In genomic region chr11:71086687-71087258, GRCh38 we compare ENCODE assay signal across 8 cellular contexts.
DNase-seq lines count a peak whose midpoint lies in the region; ATAC-seq and TF ChIP-seq lines count a peak whose summit lies in the region.

No MANE protein-coding gene starts in this region.

- no peaks in the 10 kb centered on the region for H3K4me1 ChIP-seq in osteoblast (ENCODE audit: insufficient read depth, low read length)

- no peaks in the 10 kb centered on the region for H3K27me3 ChIP-seq in osteoblast (ENCODE audit: insufficient read depth, low read length)

- peak; percentile 13 to 35 for ATAC-seq in activated naive CD4-positive, alpha-beta T cell treated with anti-CD3 and anti-CD28 coated beads, Interleukin-2, amount 50 U/mL, for 72 hours
- ATAC-seq in HG03565 (IDR thresholded peaks at IDR 0.05; ENCODE audit: unreplicated experiment) (no peak), GM18873 (IDR thresholded peaks at IDR 0.05; ENCODE audit: low FRiP score, unreplicated experiment) (no peak), HG02623 (IDR thresholded peaks at IDR 0.05; ENCODE audit: unreplicated experiment) (no peak)

- no peak overlapping the region for H3K27ac Mint-ChIP-seq in activated naive CD4-positive, alpha-beta T cell treated with anti-CD3 and anti-CD28 coated beads, Interleukin-2, amount 50 U/mL, for 72 hours

- no peaks in the 10 kb centered on the region for H3K36me3 ChIP-seq in osteoblast (ENCODE audit: insufficient read depth, low read length)

- no peaks in the 10 kb centered on the region for H3K9me3 ChIP-seq in osteoblast (ENCODE audit: low read depth, low read length)

- no peaks in the 10 kb centered on the region for H4K20me1 ChIP-seq in osteoblast (ENCODE audit: insufficient read depth, low read length)

- H3K36me3 Mint-ChIP-seq in activated naive CD4-positive, alpha-beta T cell treated with anti-CD3 and anti-CD28 coated beads, Interleukin-2, amount 50 U/mL, for 72 hours, result no peaks in the 10 kb centered on the region

- DNase-seq in activated naive CD4-positive, alpha-beta T cell treated with anti-CD3 and anti-CD28 coated beads, Interleukin-2, amount 50 U/mL, for 72 hours (ENCODE audit: low spot score in 2 of 2), result no peak
- DNase-seq in activated naive CD4-positive, alpha-beta T cell (lab: John Stamatoyannopoulos, UW), result no peak
- DNase-seq in NCI-H2171 (lab: John Stamatoyannopoulos, UW) (peak; percentile 57), cardiac fibroblast (ENCODE audit: low read depth in 2 of 2) (peak; percentile 21 to 39), osteoblast (ENCODE audit: insufficient read length, low spot score, missing footprints) (peak; percentile 84)

- H3K4me2 ChIP-seq in osteoblast (ENCODE audit: insufficient read depth, low read length), result no peak overlapping the region

- no peak overlapping the region for H2AFZ ChIP-seq in osteoblast (ENCODE audit: low read length)

- no peaks in the 10 kb centered on the region for H3K9me3 Mint-ChIP-seq in activated naive CD4-positive, alpha-beta T cell treated with anti-CD3 and anti-CD28 coated beads, Interleukin-2, amount 50 U/mL, for 72 hours

- H3K79me2 ChIP-seq in osteoblast (ENCODE audit: insufficient read depth, low read length), result no peaks in the 10 kb centered on the region

- TF ChIP-seq CTCF in cardiac fibroblast (IDR thresholded peaks at IDR 0.05; ENCODE audit: low read depth, low read length), result peak; percentile 47
- peak; percentile 61 for TF ChIP-seq CTCF in osteoblast (IDR thresholded peaks at IDR 0.05; ENCODE audit: extremely low read depth, low read depth, low read length)

- H3K4me3 ChIP-seq in cardiac fibroblast (replicated peaks in 1 of 2; ENCODE audit: low read depth in 2 of 2, low read length in 2 of 2) (no peak overlapping the region), osteoblast (ENCODE audit: insufficient read depth, low read length) (no peak overlapping the region)

- H3K27ac ChIP-seq in osteoblast (ENCODE audit: low read depth, low read length), result no peak overlapping the region

Comparison
In these comparisons a context has a peak if more than half of its experiments do, and no peak if none do; other contexts are left out.
1. ATAC-seq: peak in activated naive CD4-positive, alpha-beta T cell treated with anti-CD3 and anti-CD28 coated beads, Interleukin-2, amount 50 U/mL, for 72 hours (2 of 2); none in HG03565 (single experiment), GM18873 (single experiment) and HG02623 (single experiment).
2. DNase-seq: peak in NCI-H2171 (single experiment), cardiac fibroblast (2 of 2) and osteoblast (single experiment); none in activated naive CD4-positive, alpha-beta T cell treated with anti-CD3 and anti-CD28 coated beads, Interleukin-2, amount 50 U/mL, for 72 hours (0 of 2) and activated naive CD4-positive, alpha-beta T cell (0 of 4).